11 cellular contexts compared by ENCODE assay signal in genomic region chr12:52561880-52562449, GRCh38. TPM values are rescaled to one million over a fixed set of nuclear protein-coding genes. Genes with fewer than 3 reads are reported as not detected.
DNase-seq lines count a peak whose midpoint lies in the region; ATAC-seq and TF ChIP-seq lines count a peak whose summit lies in the region.
"Had no signal": no experiment of that assay in that cellular context is flagged by ENCODE, and none has a peak within 500 bp of the region (broad histone marks: within the 10 kb centered on the region; RNA-seq: fewer than 3 reads in every experiment).

No MANE protein-coding gene starts in this region.

- H3K27me3 ChIP-seq in BE2C (peaks cover 5% of the 10 kb centered on the region), liver (ENCODE audit: control insufficient read depth in 4 of 4, insufficient read depth in 4 of 4, low read length in 3 of 4) (no peaks in the 10 kb centered on the region), dorsolateral prefrontal cortex (peaks cover 0 to 5% (median 0%) of the 10 kb centered on the region in 45 donors)

- H3K9me3 ChIP-seq in BE2C (no peaks in the 10 kb centered on the region; the same call in 1 of the 2 replicates), liver (ENCODE audit: control insufficient read depth in 4 of 4, low read length in 3 of 4) (no peaks in the 10 kb centered on the region)

- intact Hi-C loops in dorsolateral prefrontal cortex (cut with DNase I): no loop called here

- in situ Hi-C loops in astrocyte of the spinal cord (cut with HindIII; ENCODE audit: low sequenced_read_pairs): no loop called here

- H3K4me1 ChIP-seq in BE2C: no peaks in the 10 kb centered on the region
- peaks cover 0 to 6% (median 0%) of the 10 kb centered on the region in 4 donors for H3K4me1 ChIP-seq in liver (ENCODE audit: control insufficient read depth in 4 of 4, insufficient read depth in 4 of 4, low read length in 3 of 4)

- TF ChIP-seq RAD21 in liver (IDR thresholded peaks at IDR 0.05): peak; percentile 38 to 55

- no peak overlapping the region for H3K9ac ChIP-seq in liver (ENCODE audit: low read depth in 1 of 2, low read length in 2 of 2)

- no peak for ATAC-seq in HG03108 (IDR thresholded peaks at IDR 0.05; ENCODE audit: unreplicated experiment)
- ATAC-seq: sciatic nerve had no signal

- no peak overlapping the region for H3K27ac ChIP-seq in liver (ENCODE audit: low read depth in 1 of 2, low read length in 2 of 2)
- no peak overlapping the region for H3K27ac ChIP-seq in dorsolateral prefrontal cortex

- H3K36me3 ChIP-seq in BE2C (no peaks in the 10 kb centered on the region), liver (ENCODE audit: control insufficient read depth in 4 of 4, insufficient read depth in 3 of 4, low read depth in 1 of 4, low read length in 3 of 4) (no peaks in the 10 kb centered on the region)

- DNase-seq in BE2C (no peak), HFF-Myc (ENCODE audit: extremely low read depth, low read depth) (no peak), astrocyte of the spinal cord (ENCODE audit: low read depth, low spot score) (no peak), dorsolateral prefrontal cortex (no peak), NCI-H146 (lab: John Stamatoyannopoulos, UW) (no peak), cortex of kidney (lab: John Stamatoyannopoulos, UW) (no peak)
- DNase-seq: activated B cell treated with CpG ODN at 0.5 μM for 24 hours, kidney had no signal

- TF ChIP-seq CTCF in BE2C (IDR thresholded peaks at IDR 0.05; ENCODE audit: low read depth, low read length) (peak; percentile 31), HFF-Myc (IDR thresholded peaks at IDR 0.05; ENCODE audit: low read depth, low read length, missing control alignments) (peak; percentile 39), astrocyte of the spinal cord (IDR thresholded peaks at IDR 0.05; ENCODE audit: low read depth, low read length) (peak; percentile 22), liver (IDR thresholded peaks at IDR 0.05; ENCODE audit: low read depth, low read length, missing input control) (peak; percentile 31), dorsolateral prefrontal cortex (IDR thresholded peaks at IDR 0.05 in 54 of 56, conservative IDR thresholded peaks at IDR 0.05 in 2 of 56; ENCODE audit: low read depth in 1 of 56, partially characterized antibody in 56 of 56) (peak in 22 of 56 donors; percentile 8 to 45 (median 22))

- WGBS in liver: 44% methylated on average over 3 of the region's 3 CpGs

- no peak overlapping the region for H3K4me3 ChIP-seq in BE2C (ENCODE audit: low read depth, low read length)
- H3K4me3 ChIP-seq in HFF-Myc (replicated peaks; ENCODE audit: low read depth, low read length): no peak overlapping the region
- H3K4me3 ChIP-seq in astrocyte of the spinal cord (ENCODE audit: low read depth, low read length): no peak overlapping the region
- H3K4me3 ChIP-seq in liver (ENCODE audit: low read depth in 1 of 3, low read length in 3 of 3): no peak overlapping the region
- no peak overlapping the region for H3K4me3 ChIP-seq in dorsolateral prefrontal cortex

TF ChIP-seq in liver, 16 proteins besides CTCF, POLR2A, EP300 and RAD21:
- TF ChIP-seq HNF4A (conservative IDR thresholded peaks at IDR 0.05) (peak; percentile 78 to 88), FOXA1 (IDR thresholded peaks at IDR 0.05) (no peak), HNF4G (IDR thresholded peaks at IDR 0.05) (peak; percentile 52), RXRA (IDR thresholded peaks at IDR 0.05) (peak; percentile 10 to 28), FOXA2 (IDR thresholded peaks at IDR 0.05) (no peak), SP1 (IDR thresholded peaks at IDR 0.05) (peak; percentile 54), GABPA (IDR thresholded peaks at IDR 0.05 in 1 of 2, conservative IDR thresholded peaks at IDR 0.05 in 1 of 2) (no peak)

RNA-seq across cellular contexts. Expression of gene KRT71, which starts 9.0 kb away (rescaled TPM):
- not detected for polyA plus RNA-seq in BE2C (2012; ENCODE audit: insufficient read depth, insufficient read length, low read depth)
- total RNA-seq in liver: not detected
- not detected for polyA plus RNA-seq in liver
- under 1 TPM in 1 of 120 experiments, not detected in 119; 0.14 TPM for total RNA-seq in dorsolateral prefrontal cortex
- total RNA-seq: activated B cell treated with CpG ODN at 0.5 μM for 24 hours, kidney, sciatic nerve had no signal

RNA-seq across cellular contexts. Expression of gene KRT74, which starts 11.7 kb away (rescaled TPM):
- polyA plus RNA-seq in BE2C (2012; ENCODE audit: insufficient read depth, insufficient read length, low read depth): not detected
- total RNA-seq in liver: not detected
- not detected for polyA plus RNA-seq in liver
- not detected for total RNA-seq in dorsolateral prefrontal cortex
- total RNA-seq: activated B cell treated with CpG ODN at 0.5 μM for 24 hours, kidney, sciatic nerve had no signal

RNA-seq across cellular contexts. Expression of gene KRT72, which starts 39.3 kb away (rescaled TPM):
- polyA plus RNA-seq in BE2C (2012; ENCODE audit: insufficient read depth, insufficient read length, low read depth): not detected
- total RNA-seq in liver (not detected), dorsolateral prefrontal cortex (under 1 TPM in 1 of 120 experiments, not detected in 119; 0.26 TPM)
- polyA plus RNA-seq in liver: not detected
- total RNA-seq: activated B cell treated with CpG ODN at 0.5 μM for 24 hours, kidney had no signal

RNA-seq across cellular contexts. Expression of gene KRT5, which starts 41.8 kb away (rescaled TPM):
- polyA plus RNA-seq in BE2C (2012; ENCODE audit: insufficient read depth, insufficient read length, low read depth): not detected
- total RNA-seq in liver: not detected
- polyA plus RNA-seq in liver: under 1 TPM in 1 of 2 donors, not detected in 1; 0.08 TPM
- total RNA-seq in dorsolateral prefrontal cortex: 1 to 10 TPM in 100 of 120 experiments, under 1 TPM in 12, not detected in 8; 0.44 to 7.8 (median 2.3) TPM
- total RNA-seq: activated B cell treated with CpG ODN at 0.5 μM for 24 hours had no signal

RNA-seq across cellular contexts. Expression of gene KRT73, which starts 56.4 kb away (rescaled TPM):
- not detected for polyA plus RNA-seq in BE2C (2012; ENCODE audit: insufficient read depth, insufficient read length, low read depth)
- total RNA-seq in liver (not detected), dorsolateral prefrontal cortex (under 1 TPM in 2 of 120 experiments, not detected in 118; 0.20 to 0.22 TPM)
- not detected for polyA plus RNA-seq in liver
- total RNA-seq: activated B cell treated with CpG ODN at 0.5 μM for 24 hours, kidney, sciatic nerve had no signal
